17 cellular contexts compared by ENCODE assay signal in the genomic region with DNA sequence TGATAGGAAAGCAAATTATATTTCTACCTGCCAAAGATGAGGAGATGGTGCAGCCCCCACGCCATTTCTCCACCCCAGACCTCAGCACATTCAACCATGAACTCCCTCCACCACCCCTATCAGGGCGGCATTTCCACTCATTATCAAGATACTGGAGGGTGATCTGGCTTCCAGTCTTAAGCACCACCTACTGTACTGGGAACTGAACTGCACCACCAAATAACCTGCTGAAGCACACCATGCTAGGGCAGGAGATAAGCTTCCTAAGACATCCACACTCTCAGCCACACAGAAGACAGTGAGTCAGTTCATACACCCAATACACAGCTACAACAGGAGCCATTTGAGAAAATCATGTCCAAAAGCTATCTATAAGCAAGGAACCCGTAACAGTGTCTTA.
DNase-seq lines count a peak whose midpoint lies in the region; ATAC-seq and TF ChIP-seq lines count a peak whose summit lies in the region.
"Had no signal": no experiment of that assay in that cellular context is flagged by ENCODE, and none has a peak within 500 bp of the region (broad histone marks: within the 10 kb centered on the region; RNA-seq: fewer than 3 reads in every experiment).

No MANE protein-coding gene starts in this region.

- intact Hi-C loops in activated naive CD4-positive, alpha-beta T cell treated with anti-CD3 and anti-CD28 coated beads for 36 hours (cut with micrococcal nuclease) = no loop called here

- TF ChIP-seq CTCF in SK-N-SH (IDR thresholded peaks at IDR 0.05) = no peak
- peak; percentile 35 for TF ChIP-seq CTCF in fibroblast of villous mesenchyme (IDR thresholded peaks at IDR 0.05; ENCODE audit: insufficient read depth, low read depth, low read length)

- POLR2A ChIA-PET in SK-N-SH (lab: Yijun Ruan, JAX) = no interaction called here

- CTCF ChIA-PET in SK-N-SH (lab: Yijun Ruan, JAX) = interaction anchor here (0.8 to 1.0 kb wide), 2 partner anchors 98 to 380 kb away, joined by 3 read pairs; no protein-coding TSS in a partner anchor
- CTCF ChIA-PET in activated naive CD4-positive, alpha-beta T cell treated with anti-CD3 and anti-CD28 coated beads for 36 hours (lab: Charles Lee) = interaction anchor here (1.6 kb wide), 1 partner anchor 50 kb away, joined by 3 read pairs; no protein-coding TSS in a partner anchor

- H3K9ac ChIP-seq in SK-N-SH = no peak overlapping the region
- H3K9ac ChIP-seq: parathyroid adenoma had no signal

- H3K4me2 ChIP-seq in SK-N-SH = no peak overlapping the region
- H3K4me2 ChIP-seq: hepatocyte had no signal

- no peak for TF ChIP-seq EP300 in SK-N-SH (IDR thresholded peaks at IDR 0.05; ENCODE audit: borderline replicate concordance in 1 of 2, low read depth in 1 of 2, low read length in 1 of 2)

- no peaks in the 10 kb centered on the region for H3K9me2 ChIP-seq in SK-N-SH

- H3K9me3 Mint-ChIP-seq in activated naive CD4-positive, alpha-beta T cell treated with anti-CD3 and anti-CD28 coated beads for 36 hours = peaks cover 30% of the 10 kb centered on the region

- no peak overlapping the region for H3K4me3 Mint-ChIP-seq in activated naive CD4-positive, alpha-beta T cell treated with anti-CD3 and anti-CD28 coated beads for 36 hours
- H3K4me3 Mint-ChIP-seq: memory B cell; stimulated activated naive CD8-positive, alpha-beta T cell treated with anti-CD3 and anti-CD28 coated beads, Interleukin-15, amount 100 ng/mL, for 72 hours had no signal

- no peaks in the 10 kb centered on the region for H3K27me3 ChIP-seq in SK-N-SH (ENCODE audit: insufficient read depth)
- H3K27me3 ChIP-seq: hepatocyte had no signal

- H3K27me3 Mint-ChIP-seq in activated naive CD4-positive, alpha-beta T cell treated with anti-CD3 and anti-CD28 coated beads for 36 hours (ENCODE audit: low read depth) = peaks cover 18% of the 10 kb centered on the region
- H3K27me3 Mint-ChIP-seq: stimulated activated naive CD8-positive, alpha-beta T cell treated with anti-CD3 and anti-CD28 coated beads, Interleukin-15, amount 100 ng/mL, for 72 hours had no signal

- no peaks in the 10 kb centered on the region for H3K4me1 ChIP-seq in SK-N-SH (ENCODE audit: control insufficient read depth in 1 of 2, insufficient read depth in 2 of 2, low read depth in 1 of 2, low read length in 1 of 2)
- H3K4me1 ChIP-seq: parathyroid adenoma had no signal

- peaks cover 14% of the 10 kb centered on the region for H3K36me3 Mint-ChIP-seq in activated naive CD4-positive, alpha-beta T cell treated with anti-CD3 and anti-CD28 coated beads for 36 hours (ENCODE audit: low read depth)

- no peak overlapping the region for H3K27ac Mint-ChIP-seq in activated naive CD4-positive, alpha-beta T cell treated with anti-CD3 and anti-CD28 coated beads for 36 hours
- H3K27ac Mint-ChIP-seq: memory B cell; stimulated activated naive CD8-positive, alpha-beta T cell treated with anti-CD3 and anti-CD28 coated beads, Interleukin-15, amount 100 ng/mL, for 72 hours had no signal

- 0 out of 2 replicates have a peak, but pooled peaks cover 4% of the 10 kb centered on the region for H3K9me3 ChIP-seq in SK-N-SH

- DNase-seq in COLO829 (ENCODE audit: low spot score) = peak; percentile 1
- DNase-seq in HT1080 (ENCODE audit: low read depth) = peak; percentile 28
- DNase-seq in SK-N-SH = no peak
- DNase-seq in fibroblast of villous mesenchyme (ENCODE audit: low read depth) = no peak
- no peak for DNase-seq in activated naive CD4-positive, alpha-beta T cell treated with anti-CD3 and anti-CD28 coated beads for 36 hours
- DNase-seq: amniotic stem cell; NCI-H1105 treated with DMSO at 0.1 percent for 48 hours; NCI-H774; stimulated activated CD4-positive, alpha-beta T cell treated with anti-CD3 and anti-CD28 coated beads, Interleukin-2, amount 100 ng/mL, for 48 hours; stimulated activated naive CD8-positive, alpha-beta T cell treated with anti-CD3 and anti-CD28 coated beads, Interleukin-15, amount 100 ng/mL, for 72 hours; T-helper 2 cell had no signal

- H3K27ac ChIP-seq in SK-N-SH (ENCODE audit: low read depth in 2 of 2, low read length in 1 of 2) = no peak overlapping the region
- H3K27ac ChIP-seq: hepatocyte, parathyroid adenoma had no signal

- H2AFZ ChIP-seq in SK-N-SH (ENCODE audit: low read depth) = no peak overlapping the region
- H2AFZ ChIP-seq: hepatocyte, parathyroid adenoma had no signal

- H3F3A ChIP-seq in SK-N-SH (replicated peaks; ENCODE audit: insufficient read depth) = no peaks in the 10 kb centered on the region

- ATAC-seq in HG02623 (IDR thresholded peaks at IDR 0.05; ENCODE audit: unreplicated experiment) = no peak
- ATAC-seq in GM21619 (IDR thresholded peaks at IDR 0.05; ENCODE audit: unreplicated experiment) = no peak
- ATAC-seq in HG02642 (IDR thresholded peaks at IDR 0.05; ENCODE audit: poor library complexity, unreplicated experiment) = no peak
- ATAC-seq: stimulated activated naive CD8-positive, alpha-beta T cell treated with anti-CD3 and anti-CD28 coated beads, Interleukin-15, amount 100 ng/mL, for 72 hours had no signal

- H4K20me1 ChIP-seq in SK-N-SH (ENCODE audit: insufficient read depth) = no peaks in the 10 kb centered on the region

- no peaks in the 10 kb centered on the region for H3K79me2 ChIP-seq in SK-N-SH (ENCODE audit: insufficient read depth)
- H3K79me2 ChIP-seq: hepatocyte, parathyroid adenoma had no signal

- no peaks in the 10 kb centered on the region for H3K36me3 ChIP-seq in SK-N-SH (replicated peaks in 1 of 2; ENCODE audit: control insufficient read depth in 1 of 2, insufficient read depth in 2 of 2, low read length in 1 of 2)

- 35% methylated on average over 3 of the region's 3 CpGs for WGBS in SK-N-SH (ENCODE audit: low lambda C conversion rate)

- H3K4me1 Mint-ChIP-seq in activated naive CD4-positive, alpha-beta T cell treated with anti-CD3 and anti-CD28 coated beads for 36 hours (ENCODE audit: low read depth) = no peaks in the 10 kb centered on the region
- H3K4me1 Mint-ChIP-seq: memory B cell; stimulated activated naive CD8-positive, alpha-beta T cell treated with anti-CD3 and anti-CD28 coated beads, Interleukin-15, amount 100 ng/mL, for 72 hours had no signal

- H3K4me3 ChIP-seq in SK-N-SH (ENCODE audit: low read depth in 2 of 2, low read length in 1 of 2) = no peak overlapping the region
- no peak overlapping the region for H3K4me3 ChIP-seq in fibroblast of villous mesenchyme (ENCODE audit: low read depth, low read length)
- H3K4me3 ChIP-seq: hepatocyte had no signal

- TF ChIP-seq RAD21 in SK-N-SH (IDR thresholded peaks at IDR 0.05; ENCODE audit: low read length) = 0 out of 2 replicates have a peak, but pooled peaks have one; percentile 14

TF ChIP-seq in SK-N-SH, 30 proteins besides CTCF, POLR2A, EP300 and RAD21:
- TF ChIP-seq TCF12 (IDR thresholded peaks at IDR 0.05) (no peak), FOXJ3 (CRISPR knock-in tag; IDR thresholded peaks at IDR 0.05) (no peak), EZH2phosphoT487 (IDR thresholded peaks at IDR 0.05; ENCODE audit: borderline replicate concordance, low read depth) (no peak), GATA2 (CRISPR knock-in tag; IDR thresholded peaks at IDR 0.05) (no peak), GABPA (IDR thresholded peaks at IDR 0.05; ENCODE audit: low read depth) (no peak)

Comparison
In these comparisons a context has a peak if more than half of its experiments do, and no peak if none do; other contexts are left out.
1. DNase-seq: peak in COLO829 (single experiment) and HT1080 (single experiment); none in SK-N-SH (single experiment), fibroblast of villous mesenchyme (single experiment) and activated naive CD4-positive, alpha-beta T cell treated with anti-CD3 and anti-CD28 coated beads for 36 hours (single experiment).